1 cellular context compared by ENCODE assay signal in the genomic region with DNA sequence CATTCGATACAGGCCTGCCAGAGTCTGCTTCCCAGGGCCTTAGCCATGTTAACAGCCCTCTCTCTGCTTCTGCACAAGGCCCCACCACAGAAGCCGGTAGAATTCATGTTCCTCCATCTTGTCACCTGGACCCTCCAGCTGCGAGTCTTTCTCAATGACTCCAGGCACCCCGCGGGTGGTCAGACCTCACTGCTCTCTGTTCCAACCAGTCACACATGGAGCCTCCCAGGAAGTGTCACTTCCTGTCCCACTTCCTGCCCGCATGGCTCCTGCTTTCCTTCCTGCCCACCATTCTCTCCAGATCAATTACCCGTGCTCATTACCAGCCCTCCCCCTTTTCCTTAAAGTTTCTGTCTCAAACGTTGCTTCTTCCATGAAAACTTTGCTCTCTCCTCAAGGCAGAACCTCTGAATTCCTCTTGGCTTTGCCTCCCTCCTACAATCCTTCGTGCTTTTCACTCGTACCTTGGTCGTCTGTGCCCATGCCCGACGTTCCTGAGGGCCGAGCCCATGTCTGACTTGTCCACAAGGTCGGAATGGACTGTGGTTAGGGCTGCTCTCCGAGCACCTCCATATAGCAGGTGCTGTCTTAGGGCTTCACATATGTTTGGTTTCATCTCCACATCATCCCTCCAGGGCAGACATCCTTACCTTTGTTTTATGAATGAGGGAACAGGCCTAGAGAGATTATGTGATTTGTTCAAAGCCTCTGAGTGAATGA.
TF ChIP-seq lines count a peak whose summit lies in the region.

No MANE protein-coding gene starts in this region.

TF ChIP-seq in GM23338, 12 proteins besides CTCF, POLR2A, EP300 and RAD21 (continued from another document):
- TF ChIP-seq, protein P1, sequence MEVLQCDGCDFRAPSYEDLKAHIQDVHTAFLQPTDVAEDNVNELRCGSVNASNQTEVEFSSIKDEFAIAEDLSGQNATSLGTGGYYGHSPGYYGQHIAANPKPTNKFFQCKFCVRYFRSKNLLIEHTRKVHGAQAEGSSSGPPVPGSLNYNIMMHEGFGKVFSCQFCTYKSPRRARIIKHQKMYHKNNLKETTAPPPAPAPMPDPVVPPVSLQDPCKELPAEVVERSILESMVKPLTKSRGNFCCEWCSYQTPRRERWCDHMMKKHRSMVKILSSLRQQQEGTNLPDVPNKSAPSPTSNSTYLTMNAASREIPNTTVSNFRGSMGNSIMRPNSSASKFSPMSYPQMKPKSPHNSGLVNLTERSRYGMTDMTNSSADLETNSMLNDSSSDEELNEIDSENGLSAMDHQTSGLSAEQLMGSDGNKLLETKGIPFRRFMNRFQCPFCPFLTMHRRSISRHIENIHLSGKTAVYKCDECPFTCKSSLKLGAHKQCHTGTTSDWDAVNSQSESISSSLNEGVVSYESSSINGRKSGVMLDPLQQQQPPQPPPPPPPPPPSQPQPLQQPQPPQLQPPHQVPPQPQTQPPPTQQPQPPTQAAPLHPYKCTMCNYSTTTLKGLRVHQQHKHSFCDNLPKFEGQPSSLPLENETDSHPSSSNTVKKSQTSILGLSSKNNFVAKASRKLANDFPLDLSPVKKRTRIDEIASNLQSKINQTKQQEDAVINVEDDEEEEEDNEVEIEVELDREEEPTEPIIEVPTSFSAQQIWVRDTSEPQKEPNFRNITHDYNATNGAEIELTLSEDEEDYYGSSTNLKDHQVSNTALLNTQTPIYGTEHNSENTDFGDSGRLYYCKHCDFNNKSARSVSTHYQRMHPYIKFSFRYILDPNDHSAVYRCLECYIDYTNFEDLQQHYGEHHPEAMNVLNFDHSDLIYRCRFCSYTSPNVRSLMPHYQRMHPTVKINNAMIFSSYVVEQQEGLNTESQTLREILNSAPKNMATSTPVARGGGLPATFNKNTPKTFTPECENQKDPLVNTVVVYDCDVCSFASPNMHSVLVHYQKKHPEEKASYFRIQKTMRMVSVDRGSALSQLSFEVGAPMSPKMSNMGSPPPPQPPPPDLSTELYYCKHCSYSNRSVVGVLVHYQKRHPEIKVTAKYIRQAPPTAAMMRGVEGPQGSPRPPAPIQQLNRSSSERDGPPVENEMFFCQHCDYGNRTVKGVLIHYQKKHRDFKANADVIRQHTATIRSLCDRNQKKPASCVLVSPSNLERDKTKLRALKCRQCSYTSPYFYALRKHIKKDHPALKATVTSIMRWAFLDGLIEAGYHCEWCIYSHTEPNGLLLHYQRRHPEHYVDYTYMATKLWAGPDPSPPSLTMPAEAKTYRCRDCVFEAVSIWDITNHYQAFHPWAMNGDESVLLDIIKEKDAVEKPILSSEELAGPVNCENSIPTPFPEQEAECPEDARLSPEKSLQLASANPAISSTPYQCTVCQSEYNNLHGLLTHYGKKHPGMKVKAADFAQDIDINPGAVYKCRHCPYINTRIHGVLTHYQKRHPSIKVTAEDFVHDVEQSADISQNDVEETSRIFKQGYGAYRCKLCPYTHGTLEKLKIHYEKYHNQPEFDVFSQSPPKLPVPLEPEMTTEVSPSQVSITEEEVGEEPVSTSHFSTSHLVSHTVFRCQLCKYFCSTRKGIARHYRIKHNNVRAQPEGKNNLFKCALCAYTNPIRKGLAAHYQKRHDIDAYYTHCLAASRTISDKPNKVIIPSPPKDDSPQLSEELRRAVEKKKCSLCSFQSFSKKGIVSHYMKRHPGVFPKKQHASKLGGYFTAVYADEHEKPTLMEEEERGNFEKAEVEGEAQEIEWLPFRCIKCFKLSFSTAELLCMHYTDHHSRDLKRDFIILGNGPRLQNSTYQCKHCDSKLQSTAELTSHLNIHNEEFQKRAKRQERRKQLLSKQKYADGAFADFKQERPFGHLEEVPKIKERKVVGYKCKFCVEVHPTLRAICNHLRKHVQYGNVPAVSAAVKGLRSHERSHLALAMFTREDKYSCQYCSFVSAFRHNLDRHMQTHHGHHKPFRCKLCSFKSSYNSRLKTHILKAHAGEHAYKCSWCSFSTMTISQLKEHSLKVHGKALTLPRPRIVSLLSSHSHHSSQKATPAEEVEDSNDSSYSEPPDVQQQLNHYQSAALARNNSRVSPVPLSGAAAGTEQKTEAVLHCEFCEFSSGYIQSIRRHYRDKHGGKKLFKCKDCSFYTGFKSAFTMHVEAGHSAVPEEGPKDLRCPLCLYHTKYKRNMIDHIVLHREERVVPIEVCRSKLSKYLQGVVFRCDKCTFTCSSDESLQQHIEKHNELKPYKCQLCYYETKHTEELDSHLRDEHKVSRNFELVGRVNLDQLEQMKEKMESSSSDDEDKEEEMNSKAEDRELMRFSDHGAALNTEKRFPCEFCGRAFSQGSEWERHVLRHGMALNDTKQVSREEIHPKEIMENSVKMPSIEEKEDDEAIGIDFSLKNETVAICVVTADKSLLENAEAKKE (CRISPR knock-in tag; IDR thresholded peaks at IDR 0.05): no peak
- TF ChIP-seq STAT1 (IDR thresholded peaks at IDR 0.05; ENCODE audit: unreplicated experiment) (no peak), REST (IDR thresholded peaks at IDR 0.05; ENCODE audit: unreplicated experiment) (no peak), POLR2AphosphoS5 (IDR thresholded peaks at IDR 0.05; ENCODE audit: low read depth) (no peak), ETS1 (IDR thresholded peaks at IDR 0.05) (no peak), EZH2 (IDR thresholded peaks at IDR 0.05; ENCODE audit: low read depth, unreplicated experiment) (no peak), JUNB (IDR thresholded peaks at IDR 0.05; ENCODE audit: unreplicated experiment) (no peak), CREB1 (CRISPR knock-in tag; IDR thresholded peaks at IDR 0.05; ENCODE audit: low read depth) (no peak), NANOG (IDR thresholded peaks at IDR 0.05; ENCODE audit: borderline replicate concordance) (no peak), ZNF114 (CRISPR knock-in tag; IDR thresholded peaks at IDR 0.05) (no peak), EZH2phosphoT487 (IDR thresholded peaks at IDR 0.05; ENCODE audit: unreplicated experiment) (no peak)
